ENCODE assay signal across 8 cellular contexts in genomic region chr12:22529281-22530060, GRCh38.
A peak's percentile ranks its signal among the peaks of the same experiment; 100 is the strongest.
DNase-seq lines count a peak whose midpoint lies in the region; ATAC-seq and TF ChIP-seq lines count a peak whose summit lies in the region.

No MANE protein-coding gene starts in this region.

- DNase-seq in GM10248 (ENCODE audit: extremely low spot score): peak; percentile 21
- DNase-seq in NCI-H146 treated with DMSO at 0.1 percent for 48 hours (lab: John Stamatoyannopoulos, UW; ENCODE audit: unreplicated experiment): peak; percentile 70
- DNase-seq in brain microvascular endothelial cell: no peak
- DNase-seq in nephron progenitor cell: no peak
- no peak for DNase-seq in HPDE6-E6E7 (ENCODE audit: extremely low spot score)
- no peak for DNase-seq in RWPE1 (ENCODE audit: low spot score)

- H3K27ac ChIP-seq in ACC112 (ENCODE audit: low read depth, low read length) (peak overlapping the region; percentile 84), brain microvascular endothelial cell (no peak overlapping the region), RWPE1 (no peak overlapping the region)

- H3K27me3 ChIP-seq in ACC112 (ENCODE audit: insufficient read depth, low read length) (no peaks in the 10 kb centered on the region), brain microvascular endothelial cell (replicated peaks) (no peaks in the 10 kb centered on the region)

- H3K4me3 ChIP-seq in ACC112 (ENCODE audit: low read depth, low read length) (no peak overlapping the region), brain microvascular endothelial cell (ENCODE audit: low read depth, low read length) (no peak overlapping the region)

- H3K27me3 Mint-ChIP-seq in nephron progenitor cell (ENCODE audit: low read depth, poor library complexity): no peaks in the 10 kb centered on the region

- H3K36me3 Mint-ChIP-seq in nephron progenitor cell (ENCODE audit: low read depth): peaks cover 47% of the 10 kb centered on the region

- CTCF ChIA-PET in GM10248 (lab: Yijun Ruan, JAX) (interaction anchor here (0.7 to 3.0 kb wide), 9 partner anchors 8 to 40 kb away, joined by 3 to 15 read pairs (median 5); partner anchors contain the start of gene C2CD5), RWPE1 (lab: Yijun Ruan, JAX) (interaction anchor here (0.6 to 0.7 kb wide), 4 partner anchors 10 to 1381 kb away, joined by 3 read pairs; no protein-coding TSS in a partner anchor)

- H3K4me1 ChIP-seq in ACC112 (ENCODE audit: control insufficient read depth, insufficient read depth, low read length, unreplicated experiment): peaks cover 44% of the 10 kb centered on the region

- H2AFZ ChIP-seq in ACC112 (ENCODE audit: low read length, unreplicated experiment): no peak overlapping the region

- TF ChIP-seq CTCF in GM10248 (IDR thresholded peaks at IDR 0.05; ENCODE audit: control extremely low read depth, extremely low read depth, low read depth, missing control alignments) (peak; percentile 19), brain microvascular endothelial cell (IDR thresholded peaks at IDR 0.05; ENCODE audit: low read depth, low read length, missing control alignments) (peak; percentile 31), nephron progenitor cell (IDR thresholded peaks at IDR 0.05) (peak; percentile 34), RWPE1 (conservative IDR thresholded peaks at IDR 0.05; ENCODE audit: low read depth) (no peak; the same call in 1 of the 2 replicates)

- H3K79me2 ChIP-seq in ACC112 (ENCODE audit: control insufficient read depth, insufficient read depth, low read length, unreplicated experiment): no peaks in the 10 kb centered on the region

- peaks cover 32% of the 10 kb centered on the region for H3K36me3 ChIP-seq in ACC112 (ENCODE audit: insufficient read depth, low read length)
- peaks cover 4% of the 10 kb centered on the region for H3K36me3 ChIP-seq in brain microvascular endothelial cell (replicated peaks)

- peak; percentile 82 for ATAC-seq in HG02588 (IDR thresholded peaks at IDR 0.05; ENCODE audit: unreplicated experiment)

- in situ Hi-C loops in brain microvascular endothelial cell (cut with HindIII; ENCODE audit: low pct_ligation_motif_present, low sequenced_read_pairs): no loop called here

- POLR2A ChIA-PET in GM10248 (lab: Yijun Ruan, JAX): no interaction called here
- POLR2A ChIA-PET in RWPE1 (lab: Yijun Ruan, JAX; ENCODE audit: low non-redundant PET): no interaction called here

- peaks cover 20% of the 10 kb centered on the region for H3K9me3 Mint-ChIP-seq in nephron progenitor cell

- H3K4me3 Mint-ChIP-seq in nephron progenitor cell: no peak overlapping the region

- H3K4me1 Mint-ChIP-seq in nephron progenitor cell: no peaks in the 10 kb centered on the region

- H3K27ac Mint-ChIP-seq in nephron progenitor cell: peak overlapping the region; percentile 29

Comparison
In these comparisons a context has a peak if more than half of its experiments do, and no peak if none do; other contexts are left out.
1. DNase-seq: peak in GM10248 (single experiment) and NCI-H146 treated with DMSO at 0.1 percent for 48 hours (single experiment); none in brain microvascular endothelial cell (single experiment), nephron progenitor cell (single experiment), HPDE6-E6E7 (single experiment) and RWPE1 (single experiment).